21 cellular contexts compared by ENCODE assay signal in the genomic region with DNA sequence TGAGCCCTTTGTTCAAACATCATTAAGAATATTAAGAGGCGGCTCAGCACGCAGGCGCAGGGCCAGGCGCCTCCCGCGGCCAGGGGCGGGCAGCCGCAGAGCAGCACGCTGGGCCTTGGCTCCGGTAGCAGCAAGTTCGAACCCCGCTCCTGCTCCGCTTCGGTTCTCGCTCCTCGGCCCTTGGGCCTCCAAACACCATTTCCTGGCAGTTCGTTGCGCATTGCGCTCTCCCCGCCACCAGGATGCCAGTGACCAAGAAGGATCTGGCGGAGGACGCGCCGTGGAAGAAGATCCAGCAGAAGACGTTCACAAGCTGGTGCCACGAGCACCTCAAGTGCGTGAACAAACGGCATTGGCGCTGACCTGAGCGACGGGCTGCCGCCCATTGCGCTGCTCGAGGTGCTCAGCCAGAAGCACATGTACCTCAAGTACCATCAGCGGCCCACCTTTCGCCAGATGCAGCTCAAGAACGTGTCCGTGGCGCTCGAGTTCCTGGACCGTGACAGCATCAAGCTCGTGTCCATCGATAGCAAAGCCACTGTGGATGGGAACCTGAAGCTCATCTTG. TPM values are rescaled to one million over a fixed set of nuclear protein-coding genes. Genes with fewer than 3 reads are reported as not detected.
DNase-seq lines count a peak whose midpoint lies in the region; ATAC-seq and TF ChIP-seq lines count a peak whose summit lies in the region.
"Had no signal": no experiment of that assay in that cellular context is flagged by ENCODE, and none has a peak within 500 bp of the region (broad histone marks: within the 10 kb centered on the region; RNA-seq: fewer than 3 reads in every experiment).

No MANE protein-coding gene starts in this region.

- POLR2A ChIA-PET in IMR-90 (lab: Charles Lee; ENCODE audit: unreplicated experiment) = no interaction called here
- POLR2A ChIA-PET in activated CD8-positive, alpha-beta T cell treated with anti-CD3 and anti-CD28 coated beads, Interleukin-2, amount 10 ng/mL, durations not matched to agents 7 days and 5 days (lab: Charles Lee) = no interaction called here

- no peak overlapping the region for H3K27ac Mint-ChIP-seq in activated CD8-positive, alpha-beta T cell treated with anti-CD3 and anti-CD28 coated beads, Interleukin-2, amount 10 ng/mL, durations not matched to agents 7 days and 5 days

- dilution Hi-C loops in IMR-90 (cut with HindIII; ENCODE audit: low sequenced_read_pairs, unreplicated experiment) = no loop called here

- DNase-seq in IMR-90 = no peak
- DNase-seq in coronary artery (ENCODE audit: low spot score) = peak; percentile 62
- no peak for DNase-seq in mesenchymal stem cell
- DNase-seq in tibial artery = peak; percentile 15 to 57
- DNase-seq in activated CD8-positive, alpha-beta T cell treated with anti-CD3 and anti-CD28 coated beads, Interleukin-2, amount 10 ng/mL, durations not matched to agents 7 days and 5 days = no peak
- no peak for DNase-seq in NCI-H526 (lab: John Stamatoyannopoulos, UW)
- DNase-seq: BE2C, DMS79, MG63, NCI-H1417, NCI-H1694 treated with DMSO at 0.1 percent for 48 hours, NCI-H2227 treated with DMSO at 0.1 percent for 48 hours, NCI-H510A, NCI-H82 had no signal

- H2BK5ac ChIP-seq in IMR-90 (ENCODE audit: low read depth, low read length, poor library complexity, severe bottlenecking) (no peak overlapping the region), mesenchymal stem cell (ENCODE audit: low read depth, low read length, poor library complexity, severe bottlenecking) (no peak overlapping the region)

- TF ChIP-seq RAD21 in IMR-90 (IDR thresholded peaks at IDR 0.05; ENCODE audit: low read length) = no peak

- in situ Hi-C loops in IMR-90 (cut with MboI; ENCODE audit: low sequenced_read_pairs) = no loop called here

- H3K4me3 ChIP-seq in IMR-90 (ENCODE audit: insufficient read depth, low read depth, low read length) (no peak overlapping the region), coronary artery (no peak overlapping the region), mesenchymal stem cell (ENCODE audit: insufficient read depth in 1 of 2, low read depth in 1 of 2, low read length in 2 of 2) (no peak overlapping the region), tibial artery (no peak overlapping the region)
- H3K4me3 ChIP-seq: A549, MG63, Peyer's patch, SJSA1 had no signal

- H3K14ac ChIP-seq in IMR-90 (replicated peaks; ENCODE audit: low read depth, low read length) (no peak overlapping the region), mesenchymal stem cell (ENCODE audit: low read length in 2 of 2) (peak overlapping the region in 1 of 2 experiments; percentile 3)

- no peak overlapping the region for H3K56ac ChIP-seq in IMR-90 (ENCODE audit: extremely low read depth, insufficient read depth, low read length)

- H3K79me1 ChIP-seq in IMR-90 (ENCODE audit: low read depth in 1 of 2, low read length in 2 of 2) (no peaks in the 10 kb centered on the region), mesenchymal stem cell (replicated peaks; ENCODE audit: low read length, poor library complexity, severe bottlenecking) (no peaks in the 10 kb centered on the region)

- no peaks in the 10 kb centered on the region for H3K9me3 Mint-ChIP-seq in activated CD8-positive, alpha-beta T cell treated with anti-CD3 and anti-CD28 coated beads, Interleukin-2, amount 10 ng/mL, durations not matched to agents 7 days and 5 days (ENCODE audit: insufficient read depth)

- H3K9ac ChIP-seq in IMR-90 (ENCODE audit: low read depth, low read length) (no peak overlapping the region), mesenchymal stem cell (ENCODE audit: low read length) (no peak overlapping the region)

- peak overlapping the region; percentile 56 for H2AK5ac ChIP-seq in IMR-90 (ENCODE audit: low read depth, low read length)
- no peak overlapping the region for H2AK5ac ChIP-seq in mesenchymal stem cell (ENCODE audit: low read length, severe bottlenecking)

- peaks cover 11% of the 10 kb centered on the region for H3K4me1 ChIP-seq in IMR-90 (ENCODE audit: control insufficient read depth, insufficient read depth, low read length)
- H3K4me1 ChIP-seq in mesenchymal stem cell (ENCODE audit: control insufficient read depth, insufficient read depth, low read depth, low read length) = peaks cover 7% of the 10 kb centered on the region
- H3K4me1 ChIP-seq in tibial artery = peaks cover 0 to 5% (median under 1%) of the 10 kb centered on the region in 4 donors
- H3K4me1 ChIP-seq: A549 had no signal

- no peak overlapping the region for H3K27ac ChIP-seq in IMR-90 (ENCODE audit: insufficient read depth, low read length)
- H3K27ac ChIP-seq in coronary artery = no peak overlapping the region
- H3K27ac ChIP-seq in mesenchymal stem cell (ENCODE audit: low read length, poor library complexity, severe bottlenecking) = no peak overlapping the region
- H3K27ac ChIP-seq in tibial artery = no peak overlapping the region
- H3K27ac ChIP-seq: A549, Peyer's patch, SJSA1 had no signal

- no peak overlapping the region for H2BK20ac ChIP-seq in IMR-90 (ENCODE audit: low read depth, low read length)

- WGBS in IMR-90 (ENCODE audit: extremely low coverage in 2 of 2, insufficient read length in 1 of 2), 2 experiments = 96% methylated on average over 31 of the region's 43 CpGs; no CpG with 5 or more reads in 1 of the 2 experiments
- 97% methylated on average over 43 of the region's 43 CpGs for WGBS in mesenchymal stem cell

- peak overlapping the region; percentile 34; the same call in 1 of the 2 replicates for H3K4ac ChIP-seq in IMR-90 (ENCODE audit: low read depth, low read length)
- peak overlapping the region in 1 of 2 experiments; percentile 73 for H3K4ac ChIP-seq in mesenchymal stem cell (ENCODE audit: low read depth in 1 of 2, low read length in 2 of 2)

- H4K8ac ChIP-seq in IMR-90 (ENCODE audit: low read depth in 2 of 2, low read length in 2 of 2) (no peak overlapping the region), mesenchymal stem cell (ENCODE audit: low read length) (peak overlapping the region; percentile 10)

- intact Hi-C loops in IMR-90 (cut with micrococcal nuclease) = no loop called here
- intact Hi-C loops in tibial artery (cut with DNase I; ENCODE audit: low total_unique reads) = no loop called here

- H3K27me3 ChIP-seq in IMR-90 (ENCODE audit: control insufficient read depth, insufficient read depth, low read length) = no peaks in the 10 kb centered on the region
- no peaks in the 10 kb centered on the region for H3K27me3 ChIP-seq in mesenchymal stem cell (ENCODE audit: control insufficient read depth in 1 of 2, insufficient read depth in 1 of 2, low read length in 2 of 2)
- H3K27me3 ChIP-seq in tibial artery = peaks cover 0 to 19% of the 10 kb centered on the region in 2 donors
- H3K27me3 ChIP-seq: BE2C, MG63, Peyer's patch, SJSA1 had no signal

- H2BK15ac ChIP-seq in IMR-90 (ENCODE audit: low read depth, low read length) (no peak overlapping the region), mesenchymal stem cell (ENCODE audit: low read depth, poor library complexity, severe bottlenecking) (peak overlapping the region; percentile 80)

- no peak overlapping the region for H2AFZ ChIP-seq in IMR-90 (replicated peaks; ENCODE audit: low read length, poor library complexity)
- no peak overlapping the region for H2AFZ ChIP-seq in mesenchymal stem cell (ENCODE audit: low read depth, low read length)

- H2BK12ac ChIP-seq in mesenchymal stem cell (ENCODE audit: low read length in 2 of 2) = peak overlapping the region; percentile 50 to 72

- no peak for TF ChIP-seq POLR2A in IMR-90 (IDR thresholded peaks at IDR 0.05; ENCODE audit: low read depth, low read length)

- H3K23ac ChIP-seq in IMR-90 (ENCODE audit: low read depth, low read length) = no peak overlapping the region
- no peak overlapping the region for H3K23ac ChIP-seq in mesenchymal stem cell (ENCODE audit: low read length in 2 of 2)

- no peaks in the 10 kb centered on the region for H3K36me3 ChIP-seq in IMR-90 (ENCODE audit: control insufficient read depth, insufficient read depth, low read length)
- no peaks in the 10 kb centered on the region for H3K36me3 ChIP-seq in mesenchymal stem cell (ENCODE audit: control insufficient read depth in 1 of 2, insufficient read depth in 2 of 2, low read depth in 1 of 2, low read length in 2 of 2)
- H3K36me3 ChIP-seq in tibial artery = no peaks in the 10 kb centered on the region
- H3K36me3 ChIP-seq: BE2C, MG63, Peyer's patch, SJSA1 had no signal

- no peaks in the 10 kb centered on the region for H4K20me1 ChIP-seq in IMR-90 (ENCODE audit: insufficient read depth, low read length)

- CTCF ChIA-PET in IMR-90 (lab: Yijun Ruan, JAX) = no interaction called here
- CTCF ChIA-PET in activated CD8-positive, alpha-beta T cell treated with anti-CD3 and anti-CD28 coated beads, Interleukin-2, amount 10 ng/mL, durations not matched to agents 7 days and 5 days (lab: Charles Lee) = no interaction called here

- H2BK120ac ChIP-seq in IMR-90 (ENCODE audit: low read depth, low read length) (peak overlapping the region; percentile 52; the same call in 1 of the 2 replicates), mesenchymal stem cell (ENCODE audit: low read depth, low read length) (no peak overlapping the region)

- BruUV-seq in IMR-90 (replicated peaks; lab: Mats Ljungman, UMichigan) = no TSS peak

- no peaks in the 10 kb centered on the region for H3K36me3 Mint-ChIP-seq in activated CD8-positive, alpha-beta T cell treated with anti-CD3 and anti-CD28 coated beads, Interleukin-2, amount 10 ng/mL, durations not matched to agents 7 days and 5 days (ENCODE audit: low read depth)

- H3K9me3 ChIP-seq in IMR-90 (ENCODE audit: control insufficient read depth, insufficient read depth, low read length) (no peaks in the 10 kb centered on the region), mesenchymal stem cell (ENCODE audit: control insufficient read depth, low read length) (no peaks in the 10 kb centered on the region), tibial artery (no peaks in the 10 kb centered on the region)
- H3K9me3 ChIP-seq: A549, BE2C, MG63, Peyer's patch, SJSA1 had no signal

- ATAC-seq in IMR-90 (ENCODE audit: low read depth) = no peak
- no peak for ATAC-seq in GM21381 (IDR thresholded peaks at IDR 0.05; ENCODE audit: unreplicated experiment)
- ATAC-seq in HG03097 (IDR thresholded peaks at IDR 0.05; ENCODE audit: low FRiP score, unreplicated experiment) = no peak
- ATAC-seq in activated CD8-positive, alpha-beta T cell treated with anti-CD3 and anti-CD28 coated beads, Interleukin-2, amount 10 ng/mL, durations not matched to agents 7 days and 5 days = no peak
- ATAC-seq: A549 had no signal

- TF ChIP-seq CTCF in IMR-90 (conservative IDR thresholded peaks at IDR 0.05; ENCODE audit: low read depth, low read length) (no peak), coronary artery (IDR thresholded peaks at IDR 0.05) (no peak), tibial artery (IDR thresholded peaks at IDR 0.05) (no peak)

- H3K27me3 Mint-ChIP-seq in activated CD8-positive, alpha-beta T cell treated with anti-CD3 and anti-CD28 coated beads, Interleukin-2, amount 10 ng/mL, durations not matched to agents 7 days and 5 days (ENCODE audit: low read depth) = peaks cover 18% of the 10 kb centered on the region

- H3K4me3 Mint-ChIP-seq in activated CD8-positive, alpha-beta T cell treated with anti-CD3 and anti-CD28 coated beads, Interleukin-2, amount 10 ng/mL, durations not matched to agents 7 days and 5 days = no peak overlapping the region

- peaks cover 25% of the 10 kb centered on the region; the same call in 1 of the 2 replicates for H3K9me1 ChIP-seq in IMR-90 (ENCODE audit: insufficient read depth, low read length)

- H4K91ac ChIP-seq in IMR-90 (ENCODE audit: insufficient read depth, low read depth, low read length) = peak overlapping the region; percentile 21; the same call in 1 of the 2 replicates
- H4K91ac ChIP-seq in mesenchymal stem cell (ENCODE audit: low read length) = peak overlapping the region; percentile 3

- no peak overlapping the region for H4K5ac ChIP-seq in IMR-90 (ENCODE audit: low read depth, low read length)

- H3K4me2 ChIP-seq in IMR-90 (ENCODE audit: low read depth, low read length) (no peak overlapping the region), mesenchymal stem cell (ENCODE audit: low read length, poor library complexity, severe bottlenecking) (no peak overlapping the region)
- H3K4me2 ChIP-seq: A549 had no signal

- H3K4me1 Mint-ChIP-seq in activated CD8-positive, alpha-beta T cell treated with anti-CD3 and anti-CD28 coated beads, Interleukin-2, amount 10 ng/mL, durations not matched to agents 7 days and 5 days (ENCODE audit: low read depth) = peaks cover 3% of the 10 kb centered on the region

- no peak overlapping the region for H3K18ac ChIP-seq in IMR-90 (ENCODE audit: low read depth, low read length)
- H3K18ac ChIP-seq in mesenchymal stem cell (ENCODE audit: low read depth in 1 of 2, low read length in 2 of 2) = peak overlapping the region; percentile 2 to 75

- no peak overlapping the region for H2AK9ac ChIP-seq in IMR-90 (replicated peaks; ENCODE audit: low read depth, low read length, poor library complexity)

RNA-seq across cellular contexts. Expression of a gene that starts 6.9 kb away (rescaled TPM):
- 5.8 and 7.5 TPM in 2 replicates for total RNA-seq in IMR-90 (2012; rRNA removed)
- 6.4 and 8.0 TPM in 2 replicates for polyA plus RNA-seq in IMR-90 (2012; rRNA removed)
- 4.5 and 11.0 TPM in 2 replicates for polyA plus RNA-seq in IMR-90 (2012; cell fraction: cytosol; rRNA removed)
- polyA plus RNA-seq in IMR-90 (2012; cell fraction: nucleus; rRNA removed; ENCODE audit: low replicate concordance) = 17.2 and 26.4 TPM in 2 replicates
- 158 TPM for polyA plus RNA-seq in mesenchymal stem cell (2013, experiment 1 of 2)
- 162 TPM for polyA plus RNA-seq in mesenchymal stem cell (2013, experiment 2 of 2)
- not detected for total RNA-seq in activated CD8-positive, alpha-beta T cell treated with anti-CD3 and anti-CD28 coated beads, Interleukin-2, amount 10 ng/mL, durations not matched to agents 7 days and 5 days
- total RNA-seq: OCI-LY7 had no signal

RNA-seq across cellular contexts. Expression of a gene that starts 12.5 kb away (rescaled TPM):
- under 0.01 TPM in 1 of 2 replicates, not detected in the other for total RNA-seq in IMR-90 (2012; rRNA removed)
- 0.03 TPM in 1 of 2 replicates, not detected in the other for polyA plus RNA-seq in IMR-90 (2012; rRNA removed)
- 0.02 TPM in 1 of 2 replicates, not detected in the other for polyA plus RNA-seq in IMR-90 (2012; cell fraction: cytosol; rRNA removed)
- 0.42 and 0.57 TPM in 2 replicates for polyA plus RNA-seq in IMR-90 (2012; cell fraction: nucleus; rRNA removed; ENCODE audit: low replicate concordance)
- 3.7 TPM for polyA plus RNA-seq in mesenchymal stem cell (2013, experiment 1 of 2)
- polyA plus RNA-seq in mesenchymal stem cell (2013, experiment 2 of 2) = 3.2 TPM
- total RNA-seq in activated CD8-positive, alpha-beta T cell treated with anti-CD3 and anti-CD28 coated beads, Interleukin-2, amount 10 ng/mL, durations not matched to agents 7 days and 5 days = not detected
- total RNA-seq: LHCN-M2, OCI-LY7, Peyer's patch, SJSA1 had no signal
- polyA plus RNA-seq: A549 had no signal

RNA-seq across cellular contexts. Expression of a gene that starts 51.1 kb away (rescaled TPM):
- 5.7 and 5.8 TPM in 2 replicates for total RNA-seq in IMR-90 (2012; rRNA removed)
- polyA plus RNA-seq in IMR-90 (2012; rRNA removed) = 12.1 and 13.6 TPM in 2 replicates
- 9.7 and 10.3 TPM in 2 replicates for polyA plus RNA-seq in IMR-90 (2012; cell fraction: cytosol; rRNA removed)
- polyA plus RNA-seq in IMR-90 (2012; cell fraction: nucleus; rRNA removed; ENCODE audit: low replicate concordance) = 10.9 and 17.0 TPM in 2 replicates
- polyA plus RNA-seq in mesenchymal stem cell (2013, experiment 1 of 2) = 13.6 TPM
- polyA plus RNA-seq in mesenchymal stem cell (2013, experiment 2 of 2) = 13.2 TPM
- total RNA-seq in activated CD8-positive, alpha-beta T cell treated with anti-CD3 and anti-CD28 coated beads, Interleukin-2, amount 10 ng/mL, durations not matched to agents 7 days and 5 days = 1 to 10 TPM; 7.8 to 8.8 TPM

RNA-seq across cellular contexts. Expression of a gene that starts 51.9 kb away (rescaled TPM):
- total RNA-seq in IMR-90 (2012; rRNA removed) = under 0.01 TPM in 2 replicates
- polyA plus RNA-seq in IMR-90 (2012; rRNA removed) = 0.09 and 0.12 TPM in 2 replicates
- 0.02 and 0.04 TPM in 2 replicates for polyA plus RNA-seq in IMR-90 (2012; cell fraction: cytosol; rRNA removed)
- polyA plus RNA-seq in IMR-90 (2012; cell fraction: nucleus; rRNA removed; ENCODE audit: low replicate concordance) = 0.61 and 0.62 TPM in 2 replicates
- 0.62 TPM for polyA plus RNA-seq in mesenchymal stem cell (2013, experiment 1 of 2)
- 0.71 TPM for polyA plus RNA-seq in mesenchymal stem cell (2013, experiment 2 of 2)
- total RNA-seq in activated CD8-positive, alpha-beta T cell treated with anti-CD3 and anti-CD28 coated beads, Interleukin-2, amount 10 ng/mL, durations not matched to agents 7 days and 5 days = under 1 TPM; 0.32 to 0.37 TPM
- total RNA-seq: OCI-LY7, SJSA1 had no signal

Comparison
In these comparisons a context has a peak if more than half of its experiments do, and no peak if none do; other contexts are left out.
1. DNase-seq: peak in coronary artery (single experiment) and tibial artery (2 of 2); none in IMR-90 (single experiment), mesenchymal stem cell (single experiment), activated CD8-positive, alpha-beta T cell treated with anti-CD3 and anti-CD28 coated beads, Interleukin-2, amount 10 ng/mL, durations not matched to agents 7 days and 5 days (single experiment) and NCI-H526 (0 of 2).